19 cellular contexts compared by ENCODE assay signal in the genomic region with DNA sequence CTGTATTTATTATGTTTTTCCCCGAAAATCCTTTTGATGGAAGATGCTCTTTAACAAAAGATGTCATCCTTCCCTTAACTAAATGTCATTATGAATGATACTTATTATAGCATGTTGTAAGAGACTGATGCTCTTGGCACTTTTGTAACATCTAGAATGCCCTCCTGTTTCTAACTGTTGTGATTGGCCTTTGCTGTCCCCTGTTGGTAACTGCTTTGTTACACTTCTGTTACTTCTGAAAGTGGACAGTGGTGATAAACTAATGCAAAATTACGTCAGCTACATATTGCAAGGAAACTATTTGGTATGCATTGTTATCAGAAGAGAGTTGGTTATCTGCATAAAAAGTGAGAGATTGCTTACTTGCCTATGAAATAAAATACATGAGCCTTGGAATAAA.
"Had no signal": no experiment of that assay in that cellular context is flagged by ENCODE, and none has a peak within 500 bp of the region (broad histone marks: within the 10 kb centered on the region; RNA-seq: fewer than 3 reads in every experiment).

No MANE protein-coding gene starts in this region.

- H3K27ac ChIP-seq: esophagus squamous epithelium, prostate gland, tibial nerve had no signal

- H3K27me3 Mint-ChIP-seq: dendritic cell treated with granulocyte-macrophage colony-stimulating factor and Interleukin-4, amounts not matched to agents 40 ng/mL and 50 ng/mL, for 4 days; naive B cell; stimulated activated naive CD8-positive, alpha-beta T cell treated with anti-CD3 and anti-CD28 coated beads, Interleukin-15, Interleukin-2, amounts not matched to agents 100 ng/mL and 50 ng/mL, for 24 hours had no signal

- FAIRE-seq: islet of Langerhans, urothelium cell line had no signal

- H3K27me3 ChIP-seq: esophagus squamous epithelium, tibial nerve had no signal

- H3K4me1 Mint-ChIP-seq: naive B cell had no signal

- H3K4me1 ChIP-seq: prostate gland had no signal

- H3K9me3 ChIP-seq: esophagus squamous epithelium, mucosa of descending colon, prostate gland, tibial nerve had no signal

- H3K4me3 Mint-ChIP-seq: activated naive CD8-positive, alpha-beta T cell; activated T-helper 1 cell treated with anti-CD3 and anti-CD28 coated beads, Interleukin-12 subunit alpha, Interleukin-12 subunit beta, Interleukin-2, Interleukin-4 antibody, amounts not matched to agents 30 ng/mL and 10 ng/mL and 1 ng/mL, durations not matched to agents 14 hours and 24 hours and 36 hours; dendritic cell treated with granulocyte-macrophage colony-stimulating factor and Interleukin-4, amounts not matched to agents 40 ng/mL and 50 ng/mL, for 4 days; naive B cell; neural crest cell; stimulated activated naive CD8-positive, alpha-beta T cell treated with anti-CD3 and anti-CD28 coated beads, Interleukin-15, Interleukin-2, amounts not matched to agents 100 ng/mL and 50 ng/mL, for 24 hours had no signal

- DNase-seq: activated CD4-positive, CD25-positive, alpha-beta regulatory T cell treated with anti-CD3 and anti-CD28 coated beads, Interleukin-2, amount 50 U/mL, for 72 hours; effector CD8-positive, alpha-beta T cell; esophagus squamous epithelium; hippocampal formation; left cardiac atrium; mesenchymal stem cell; mucosa of descending colon; naive B cell; right cardiac atrium; stimulated activated CD4-positive, alpha-beta T cell treated with anti-CD3 and anti-CD28 coated beads, Interleukin-2, amount 100 ng/mL, for 24 hours had no signal

- H3K4me3 ChIP-seq: esophagus squamous epithelium, mucosa of descending colon, prostate gland, tibial nerve had no signal

- H3K36me3 ChIP-seq: esophagus squamous epithelium, prostate gland, tibial nerve had no signal

- H3K36me3 Mint-ChIP-seq: naive B cell had no signal

- ATAC-seq: left cardiac atrium, mucosa of descending colon, right cardiac atrium had no signal

- H3K9me3 Mint-ChIP-seq: activated T-helper 1 cell treated with anti-CD3 and anti-CD28 coated beads, Interleukin-12 subunit alpha, Interleukin-12 subunit beta, Interleukin-2, Interleukin-4 antibody, amounts not matched to agents 30 ng/mL and 10 ng/mL and 1 ng/mL, durations not matched to agents 14 hours and 24 hours and 36 hours; dendritic cell treated with granulocyte-macrophage colony-stimulating factor and Interleukin-4, amounts not matched to agents 40 ng/mL and 50 ng/mL, for 4 days; naive B cell; neural crest cell; stimulated activated naive CD8-positive, alpha-beta T cell treated with anti-CD3 and anti-CD28 coated beads, Interleukin-15, Interleukin-2, amounts not matched to agents 100 ng/mL and 50 ng/mL, for 24 hours had no signal

- H3K27ac Mint-ChIP-seq: activated naive CD8-positive, alpha-beta T cell; activated T-helper 1 cell treated with anti-CD3 and anti-CD28 coated beads, Interleukin-12 subunit alpha, Interleukin-12 subunit beta, Interleukin-2, Interleukin-4 antibody, amounts not matched to agents 30 ng/mL and 10 ng/mL and 1 ng/mL, durations not matched to agents 14 hours and 24 hours and 36 hours; dendritic cell treated with granulocyte-macrophage colony-stimulating factor and Interleukin-4, amounts not matched to agents 40 ng/mL and 50 ng/mL, for 4 days; naive B cell; stimulated activated naive CD8-positive, alpha-beta T cell treated with anti-CD3 and anti-CD28 coated beads, Interleukin-15, Interleukin-2, amounts not matched to agents 100 ng/mL and 50 ng/mL, for 24 hours had no signal
